19 cellular contexts compared by ENCODE assay signal in the genomic region with DNA sequence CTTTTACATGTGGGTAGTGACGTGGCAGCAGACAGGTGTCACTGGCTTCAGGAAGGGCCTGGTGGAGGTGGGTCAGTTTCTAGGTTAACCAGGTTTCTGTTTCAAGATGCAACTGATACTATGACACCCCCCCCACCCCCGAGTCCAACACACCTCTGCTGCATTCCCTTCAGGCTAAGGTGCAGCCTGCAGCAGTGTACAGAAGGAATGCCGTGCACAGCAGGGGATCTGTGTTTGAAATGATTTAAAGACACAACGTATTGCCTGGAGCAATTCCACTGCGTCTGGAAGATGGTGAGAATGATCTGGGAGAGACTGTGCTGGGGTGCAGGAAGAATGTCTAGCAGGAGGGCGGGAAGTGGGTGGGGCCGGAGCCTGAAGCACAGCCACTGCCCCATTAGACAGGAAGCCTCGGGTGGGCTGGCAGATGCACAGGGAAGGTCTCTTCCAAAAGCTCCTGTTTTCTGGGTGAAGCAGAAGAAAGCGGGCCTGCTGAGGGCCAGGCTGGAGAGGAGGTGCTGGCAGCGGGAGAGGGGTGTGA. TPM values are rescaled to one million over a fixed set of nuclear protein-coding genes. Genes with fewer than 3 reads are reported as not detected.
A peak's percentile ranks its signal among the peaks of the same experiment; 100 is the strongest.
DNase-seq lines count a peak whose midpoint lies in the region; ATAC-seq, FAIRE-seq and TF ChIP-seq lines count a peak whose summit lies in the region.
"Had no signal": no experiment of that assay in that cellular context is flagged by ENCODE, and none has a peak within 500 bp of the region (broad histone marks: within the 10 kb centered on the region; RNA-seq: fewer than 3 reads in every experiment).

No MANE protein-coding gene starts in this region.

- no peaks in the 10 kb centered on the region for H3K79me1 ChIP-seq in mesendoderm (ENCODE audit: low read length)

- TF ChIP-seq POLR2A in H54 (IDR thresholded peaks at IDR 0.05; ENCODE audit: low read depth, low read length): no peak

- H3K36me3 Mint-ChIP-seq in WTC11: peaks cover 8% of the 10 kb centered on the region
- H3K36me3 Mint-ChIP-seq in chondrocyte (ENCODE audit: low read depth): peaks cover 43% of the 10 kb centered on the region
- H3K36me3 Mint-ChIP-seq in activated CD4-positive, alpha-beta memory T cell treated with anti-CD3 and anti-CD28 coated beads, Interleukin-2, amount 10 ng/mL, durations not matched to agents 7 days and 5 days (ENCODE audit: low read depth): peaks cover 20% of the 10 kb centered on the region

- no peak overlapping the region for H4K8ac ChIP-seq in mesendoderm (ENCODE audit: low read depth, low read length)

- H2BK120ac ChIP-seq in mesendoderm (ENCODE audit: low read depth, low read length): no peak overlapping the region

- no peak overlapping the region for H3K4ac ChIP-seq in mesendoderm (ENCODE audit: low read depth, low read length)

- FAIRE-seq in H54 (lab: Jason Lieb, UNC): no peak

- no peak overlapping the region for H3K23ac ChIP-seq in mesendoderm (ENCODE audit: low read length)

- H3K4me1 ChIP-seq in A673 (ENCODE audit: insufficient read depth, low read length, poor library complexity, severe bottlenecking) (peaks cover 4% of the 10 kb centered on the region), mesendoderm (ENCODE audit: control insufficient read depth, low read depth, low read length) (no peaks in the 10 kb centered on the region)
- H3K4me1 ChIP-seq: SJCRH30, thyroid gland had no signal

- peaks cover 10% of the 10 kb centered on the region for H3K4me1 Mint-ChIP-seq in WTC11
- H3K4me1 Mint-ChIP-seq in chondrocyte (ENCODE audit: low read depth): peaks cover 12% of the 10 kb centered on the region
- no peaks in the 10 kb centered on the region for H3K4me1 Mint-ChIP-seq in activated CD4-positive, alpha-beta memory T cell treated with anti-CD3 and anti-CD28 coated beads, Interleukin-2, amount 10 ng/mL, durations not matched to agents 7 days and 5 days

- no peak overlapping the region for H3K4me3 ChIP-seq in A673 (ENCODE audit: low read depth, low read length, poor library complexity, severe bottlenecking)
- H3K4me3 ChIP-seq in mesendoderm (ENCODE audit: low read length): no peak overlapping the region
- H3K4me3 ChIP-seq: SJCRH30, thyroid gland had no signal

- CTCF ChIA-PET in A673 (lab: Charles Lee) (no interaction called here), WTC11 (lab: Charles Lee) (interaction anchor here (1.9 kb wide), 1 partner anchor 35 kb away, joined by 13 read pairs; no protein-coding TSS in a partner anchor)
- CTCF ChIA-PET in activated CD4-positive, alpha-beta memory T cell treated with anti-CD3 and anti-CD28 coated beads, Interleukin-2, amount 10 ng/mL, durations not matched to agents 7 days and 5 days (lab: Charles Lee): no interaction called here

- peak; percentile 70 for ATAC-seq in WTC11
- no peak for ATAC-seq in HG02642 (IDR thresholded peaks at IDR 0.05; ENCODE audit: poor library complexity, unreplicated experiment)
- ATAC-seq: activated CD4-positive, CD25-positive, alpha-beta regulatory T cell treated with anti-CD3 and anti-CD28 coated beads, Interleukin-2, amount 50 U/mL, for 24 hours had no signal

- WGBS in mesendoderm (ENCODE audit: extremely low coverage, insufficient coverage, low lambda C conversion rate): no CpG with 5 or more reads among the region's 10 CpGs

- H3K18ac ChIP-seq in mesendoderm (ENCODE audit: low read length): no peak overlapping the region

- no peak overlapping the region for H4K5ac ChIP-seq in mesendoderm (ENCODE audit: low read length)

- no peak overlapping the region for H3K9ac ChIP-seq in mesendoderm (ENCODE audit: low read length)

- TF ChIP-seq CTCF in A673 (conservative IDR thresholded peaks at IDR 0.05; ENCODE audit: low read depth, low read length): no peak
- no peak for TF ChIP-seq CTCF in WTC11 (IDR thresholded peaks at IDR 0.05)
- no peak for TF ChIP-seq CTCF in chondrocyte (IDR thresholded peaks at IDR 0.05)

- H3K27ac Mint-ChIP-seq in WTC11 (peak overlapping the region; percentile 88), chondrocyte (ENCODE audit: unreplicated experiment) (no peak overlapping the region)
- H3K27ac Mint-ChIP-seq in activated CD4-positive, alpha-beta memory T cell treated with anti-CD3 and anti-CD28 coated beads, Interleukin-2, amount 10 ng/mL, durations not matched to agents 7 days and 5 days: no peak overlapping the region

- no TSS peak for BruUV-seq in A673 (replicated peaks; lab: Mats Ljungman, UMichigan)

- H2BK5ac ChIP-seq in mesendoderm (ENCODE audit: low read length): no peak overlapping the region

- H3K56ac ChIP-seq in mesendoderm (ENCODE audit: low read length): peak overlapping the region; percentile 66

- H3K27ac ChIP-seq in A673 (ENCODE audit: low read depth, low read length, poor library complexity, severe bottlenecking): no peak overlapping the region
- no peak overlapping the region for H3K27ac ChIP-seq in mesendoderm (ENCODE audit: low read depth, low read length)
- H3K27ac ChIP-seq: SJCRH30, thyroid gland had no signal

- intact Hi-C loops in A673 (cut with micrococcal nuclease; ENCODE audit: unreplicated experiment): no loop called here

- H3K27me3 Mint-ChIP-seq in WTC11 (ENCODE audit: low read depth) (no peaks in the 10 kb centered on the region), chondrocyte (ENCODE audit: low read depth) (no peaks in the 10 kb centered on the region)
- H3K27me3 Mint-ChIP-seq in activated CD4-positive, alpha-beta memory T cell treated with anti-CD3 and anti-CD28 coated beads, Interleukin-2, amount 10 ng/mL, durations not matched to agents 7 days and 5 days: no peaks in the 10 kb centered on the region
- H3K27me3 Mint-ChIP-seq: CD4-positive, CD25-positive, alpha-beta regulatory T cell had no signal

- no peak overlapping the region for H3K4me2 ChIP-seq in mesendoderm (ENCODE audit: low read length)

- H3K4me3 Mint-ChIP-seq in WTC11 (no peak overlapping the region), chondrocyte (ENCODE audit: unreplicated experiment) (no peak overlapping the region)
- no peak overlapping the region for H3K4me3 Mint-ChIP-seq in activated CD4-positive, alpha-beta memory T cell treated with anti-CD3 and anti-CD28 coated beads, Interleukin-2, amount 10 ng/mL, durations not matched to agents 7 days and 5 days
- H3K4me3 Mint-ChIP-seq: CD4-positive, CD25-positive, alpha-beta regulatory T cell had no signal

- H2BK15ac ChIP-seq in mesendoderm (replicated peaks; ENCODE audit: low read depth): no peak overlapping the region

- H3K9me3 Mint-ChIP-seq in WTC11: no peaks in the 10 kb centered on the region
- no peaks in the 10 kb centered on the region for H3K9me3 Mint-ChIP-seq in chondrocyte (ENCODE audit: low read depth)
- no peaks in the 10 kb centered on the region for H3K9me3 Mint-ChIP-seq in activated CD4-positive, alpha-beta memory T cell treated with anti-CD3 and anti-CD28 coated beads, Interleukin-2, amount 10 ng/mL, durations not matched to agents 7 days and 5 days
- H3K9me3 Mint-ChIP-seq: CD4-positive, CD25-positive, alpha-beta regulatory T cell had no signal

- POLR2A ChIA-PET in A673 (lab: Charles Lee; ENCODE audit: low non-redundant PET): no interaction called here
- POLR2A ChIA-PET in WTC11 (lab: Charles Lee): no interaction called here
- POLR2A ChIA-PET in activated CD4-positive, alpha-beta memory T cell treated with anti-CD3 and anti-CD28 coated beads, Interleukin-2, amount 10 ng/mL, durations not matched to agents 7 days and 5 days (lab: Charles Lee): no interaction called here

- H2AK5ac ChIP-seq in mesendoderm (ENCODE audit: low read length): no peak overlapping the region

- no peaks in the 10 kb centered on the region for H3K79me2 ChIP-seq in mesendoderm (ENCODE audit: control insufficient read depth, insufficient read depth, low read length)

- H3K36me3 ChIP-seq in A673 (ENCODE audit: insufficient read depth, low read length, poor library complexity, severe bottlenecking) (no peaks in the 10 kb centered on the region), mesendoderm (ENCODE audit: control insufficient read depth, insufficient read depth, low read length) (peaks cover 2% of the 10 kb centered on the region)
- H3K36me3 ChIP-seq: SJCRH30 had no signal

- DNase-seq in A673 (ENCODE audit: low spot score) (peak; percentile 46), H54 (ENCODE audit: insufficient read length, low spot score) (peak; percentile 56), WTC11 (ENCODE audit: low spot score) (peak; percentile 39), mesendoderm (peak; percentile 77), chondrocyte (ENCODE audit: low spot score) (no peak), SK-N-DZ (ENCODE audit: low spot score) (no peak)
- DNase-seq in activated CD4-positive, alpha-beta memory T cell treated with anti-CD3 and anti-CD28 coated beads, Interleukin-2, amount 10 ng/mL, durations not matched to agents 7 days and 5 days: no peak
- DNase-seq: CD4-positive, CD25-positive, alpha-beta regulatory T cell; HCEC 1CT; KBM-7; NCI-H1092; NCI-H2081; NCI-H526; right cardiac atrium; SJCRH30; stimulated activated CD4-positive, alpha-beta T cell treated with anti-CD3 and anti-CD28 coated beads, Interleukin-15, amount 100 ng/mL, for 24 hours; thyroid gland had no signal

- no peaks in the 10 kb centered on the region for H3K9me3 ChIP-seq in A673 (ENCODE audit: low read depth, low read length, poor library complexity, severe bottlenecking)
- H3K9me3 ChIP-seq: SJCRH30, thyroid gland had no signal

- no peaks in the 10 kb centered on the region for H3K27me3 ChIP-seq in A673 (replicated peaks; ENCODE audit: insufficient read depth, low read depth, low read length, poor library complexity)
- no peaks in the 10 kb centered on the region for H3K27me3 ChIP-seq in mesendoderm (ENCODE audit: insufficient read depth, low read length, poor library complexity)
- H3K27me3 ChIP-seq: SJCRH30, thyroid gland had no signal

TF ChIP-seq in WTC11, 78 proteins besides CTCF, POLR2A, EP300 and RAD21:
- TF ChIP-seq ZNF317 (CRISPR knock-in tag; IDR thresholded peaks at IDR 0.05; ENCODE audit: borderline replicate concordance, low read depth): no peak
- TF ChIP-seq TCF7 (CRISPR knock-in tag; IDR thresholded peaks at IDR 0.05; ENCODE audit: low read depth): no peak
- TF ChIP-seq ZMAT4 (CRISPR knock-in tag; IDR thresholded peaks at IDR 0.05): no peak
- no peak for TF ChIP-seq NR1H2 (CRISPR knock-in tag; IDR thresholded peaks at IDR 0.05)

RNA-seq across cellular contexts. Expression of gene TESMIN, which starts 11.9 kb away (rescaled TPM):
- total RNA-seq in A673 (2021): 8.0 and 13.5 TPM in 2 replicates
- 78.8 to 91.9 TPM (median 85.6 TPM) in 3 replicates for total RNA-seq in WTC11 (2021)
- polyA plus RNA-seq in mesendoderm (2013, experiment 1 of 2): 42.7 TPM
- 43.2 TPM for polyA plus RNA-seq in mesendoderm (2013, experiment 2 of 2)
- total RNA-seq in chondrocyte: 0.33 to 0.37 TPM in 2 of 3 replicates, not detected in the other
- total RNA-seq in activated CD4-positive, alpha-beta memory T cell treated with anti-CD3 and anti-CD28 coated beads, Interleukin-2, amount 10 ng/mL, durations not matched to agents 7 days and 5 days: 10 to 100 TPM; 12.3 to 13.8 TPM
- polyA plus RNA-seq in SK-N-DZ (2014; cell fraction: cytosol; rRNA removed): not detected in 2 replicates
- polyA plus RNA-seq in SK-N-DZ (2014; cell fraction: nucleus; rRNA removed): 0.17 TPM in 1 of 2 replicates, not detected in the other
- total RNA-seq: SJCRH30 had no signal

Comparison
In these comparisons a context has a peak if more than half of its experiments do, and no peak if none do; other contexts are left out.
1. DNase-seq: peak in A673 (single experiment), H54 (single experiment), WTC11 (single experiment) and mesendoderm (single experiment); none in chondrocyte (single experiment), activated CD4-positive, alpha-beta memory T cell treated with anti-CD3 and anti-CD28 coated beads, Interleukin-2, amount 10 ng/mL, durations not matched to agents 7 days and 5 days (single experiment) and SK-N-DZ (single experiment).